ENCODE assay signal across 1 cellular context in genomic region chr6:87908978-87909802, GRCh38.
TF ChIP-seq lines count a peak whose summit lies in the region.

No MANE protein-coding gene starts in this region.

TF ChIP-seq in HEK293, 187 proteins besides CTCF, POLR2A, EP300 and RAD21 (continued from another document):
- TF ChIP-seq, protein P1, sequence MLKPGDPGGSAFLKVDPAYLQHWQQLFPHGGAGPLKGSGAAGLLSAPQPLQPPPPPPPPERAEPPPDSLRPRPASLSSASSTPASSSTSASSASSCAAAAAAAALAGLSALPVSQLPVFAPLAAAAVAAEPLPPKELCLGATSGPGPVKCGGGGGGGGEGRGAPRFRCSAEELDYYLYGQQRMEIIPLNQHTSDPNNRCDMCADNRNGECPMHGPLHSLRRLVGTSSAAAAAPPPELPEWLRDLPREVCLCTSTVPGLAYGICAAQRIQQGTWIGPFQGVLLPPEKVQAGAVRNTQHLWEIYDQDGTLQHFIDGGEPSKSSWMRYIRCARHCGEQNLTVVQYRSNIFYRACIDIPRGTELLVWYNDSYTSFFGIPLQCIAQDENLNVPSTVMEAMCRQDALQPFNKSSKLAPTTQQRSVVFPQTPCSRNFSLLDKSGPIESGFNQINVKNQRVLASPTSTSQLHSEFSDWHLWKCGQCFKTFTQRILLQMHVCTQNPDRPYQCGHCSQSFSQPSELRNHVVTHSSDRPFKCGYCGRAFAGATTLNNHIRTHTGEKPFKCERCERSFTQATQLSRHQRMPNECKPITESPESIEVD (tag by site-specific recombination; IDR thresholded peaks at IDR 0.05), result peak; percentile 64
- TF ChIP-seq ZNF221 (tag by site-specific recombination; IDR thresholded peaks at IDR 0.05; ENCODE audit: borderline replicate concordance) (no peak), FEZF1 (tag by site-specific recombination; IDR thresholded peaks at IDR 0.05) (peak; percentile 38; the same call in 1 of the 2 replicates)
